In genomic region chr5:137328991-137329390, GRCh38 we compare ENCODE assay signal across 29 cellular contexts.
"Had no signal": no experiment of that assay in that cellular context is flagged by ENCODE, and none has a peak within 500 bp of the region (broad histone marks: within the 10 kb centered on the region; RNA-seq: fewer than 3 reads in every experiment).

No MANE protein-coding gene starts in this region.

- H3K36me3 ChIP-seq: ascending aorta, cardiac muscle cell, WERI-Rb-1 had no signal

- DNase-seq: activated CD4-positive, alpha-beta memory T cell treated with anti-CD3 and anti-CD28 coated beads, Interleukin-2, amount 10 ng/mL, durations not matched to agents 7 days and 5 days; activated CD4-positive, alpha-beta T cell treated with anti-CD3 and anti-CD28 coated beads for 1 hour; activated CD4-positive, alpha-beta T cell treated with anti-CD3 and anti-CD28 coated beads for 36 hours; activated CD4-positive, alpha-beta T cell treated with anti-CD3 and anti-CD28 coated beads for 48 hours; activated CD4-positive, alpha-beta T cell treated with anti-CD3 and anti-CD28 coated beads, Interleukin-2, amount 10 ng/mL, durations not matched to agents 7 days and 5 days; activated CD4-positive, alpha-beta T cell treated with anti-CD3 and anti-CD28 coated beads, Interleukin-2, amount 50 U/mL, for 48 hours; activated CD4-positive, CD25-positive, alpha-beta regulatory T cell; activated CD8-positive, alpha-beta memory T cell treated with anti-CD3 and anti-CD28 coated beads for 24 hours; activated CD8-positive, alpha-beta memory T cell treated with anti-CD3 and anti-CD28 coated beads, Interleukin-2, amount 10 ng/mL, durations not matched to agents 7 days and 5 days; activated CD8-positive, alpha-beta memory T cell treated with anti-CD3 and anti-CD28 coated beads, Interleukin-2, amount 50 U/mL, for 48 hours; activated CD8-positive, alpha-beta T cell treated with anti-CD3 and anti-CD28 coated beads, Interleukin-2, amount 10 ng/mL, durations not matched to agents 7 days and 5 days; activated effector memory CD4-positive, alpha-beta T cell treated with Interleukin-2 at 50 U/mL for 16 hours; activated gamma-delta T cell; activated naive CD4-positive, alpha-beta T cell treated with anti-CD3 and anti-CD28 coated beads, Interleukin-2, amount 10 ng/mL, durations not matched to agents 7 days and 5 days; activated naive CD4-positive, alpha-beta T cell treated with Interleukin-2 at 50 U/mL for 16 hours; activated naive CD8-positive, alpha-beta T cell treated with anti-CD3 and anti-CD28 coated beads, Interleukin-2, amount 10 ng/mL, durations not matched to agents 7 days and 5 days; activated naive CD8-positive, alpha-beta T cell treated with anti-CD3 and anti-CD28 coated beads, Interleukin-2, amount 50 U/mL, for 24 hours; activated T-cell treated with anti-CD3 and anti-CD28 coated beads, Interleukin-2, amount 50 U/mL, for 24 hours; activated T-cell treated with anti-CD3 and anti-CD28 coated beads, Interleukin-2, amount 50 U/mL, for 48 hours; amygdala; anterior cingulate cortex; central memory CD4-positive, alpha-beta T cell; T-helper 2 cell; T-helper 9 cell; WERI-Rb-1 had no signal

- ATAC-seq: activated CD4-positive, alpha-beta T cell treated with anti-CD3 and anti-CD28 coated beads for 36 hours; activated CD4-positive, CD25-positive, alpha-beta regulatory T cell treated with anti-CD3 and anti-CD28 coated beads, Interleukin-2, amount 50 U/mL, for 24 hours; activated CD8-positive, alpha-beta memory T cell treated with anti-CD3 and anti-CD28 coated beads, Interleukin-2, amount 10 ng/mL, durations not matched to agents 7 days and 5 days; activated CD8-positive, alpha-beta T cell treated with anti-CD3 and anti-CD28 coated beads, Interleukin-2, amount 10 ng/mL, durations not matched to agents 7 days and 5 days; activated naive CD8-positive, alpha-beta T cell treated with anti-CD3 and anti-CD28 coated beads, Interleukin-2, amount 50 U/mL, for 24 hours; WTC11 had no signal

- H3K27ac ChIP-seq: ascending aorta, cardiac muscle cell, WERI-Rb-1 had no signal

- H3K9me3 ChIP-seq: ascending aorta had no signal

- H3K4me1 ChIP-seq: ascending aorta had no signal

- H3K27me3 ChIP-seq: ascending aorta, cardiac muscle cell had no signal

- H3K4me3 ChIP-seq: ascending aorta, cardiac muscle cell had no signal
